Comparison of ENCODE assay signal across 19 cellular contexts in genomic region chr3:12041476-12041875, GRCh38. TPM values are rescaled to one million over a fixed set of nuclear protein-coding genes. Genes with fewer than 3 reads are reported as not detected.
"Had no signal": no experiment of that assay in that cellular context is flagged by ENCODE, and none has a peak within 500 bp of the region (broad histone marks: within the 10 kb centered on the region; RNA-seq: fewer than 3 reads in every experiment).

No MANE protein-coding gene starts in this region.

- DNase-seq: islet precursor cell; left ventricle myocardium inferior; mesendoderm; mucosa of descending colon; naive thymus-derived CD4-positive, alpha-beta T cell; ovary; right lobe of liver; stimulated activated CD4-positive, alpha-beta T cell treated with anti-CD3 and anti-CD28 coated beads, Interleukin-12 subunit alpha, Interleukin-12 subunit beta, amount 100 ng/mL, for 4 hours; stimulated activated CD4-positive, alpha-beta T cell treated with anti-CD3 and anti-CD28 coated beads, Interleukin-15, amount 100 ng/mL, for 24 hours; stimulated activated CD4-positive, alpha-beta T cell treated with anti-CD3 and anti-CD28 coated beads, Interleukin-2, amount 100 ng/mL, for 24 hours; stimulated activated CD4-positive, alpha-beta T cell treated with anti-CD3 and anti-CD28 coated beads, Interleukin-4, amount 100 ng/mL, for 1 hour; stimulated activated naive B cell treated with anti-CD40 and anti-IgM and Interleukin-4, amounts not matched to agents 10 μg/mL and 1 μg/mL and 100 μg/mL, for 72 hours; stimulated activated naive CD8-positive, alpha-beta T cell treated with anti-CD3 and anti-CD28 coated beads, Interleukin-15, Interleukin-2, amounts not matched to agents 100 U/mL and 50 U/mL, for 24 hours; stomach; tibial artery; trophoblast cell; upper lobe of right lung had no signal

- ATAC-seq: mucosa of descending colon; naive thymus-derived CD4-positive, alpha-beta T cell; natural killer cell treated with Interleukin-12 subunit alpha and Interleukin-12 subunit beta and Interleukin-15 and Interleukin-18, amount 100 ng/mL, for 72 hours; right lobe of liver; stimulated activated naive B cell treated with anti-CD40 and anti-IgM and Interleukin-4, amounts not matched to agents 10 μg/mL and 1 μg/mL and 100 μg/mL, for 72 hours; stimulated activated naive CD8-positive, alpha-beta T cell treated with anti-CD3 and anti-CD28 coated beads, Interleukin-15, Interleukin-2, amounts not matched to agents 100 U/mL and 50 U/mL, for 24 hours; upper lobe of right lung had no signal

RNA-seq across cellular contexts. Expression of gene SYN2, which starts 37.3 kb away (rescaled TPM):
- total RNA-seq: myocyte; natural killer cell treated with Interleukin-12 subunit alpha and Interleukin-12 subunit beta and Interleukin-15 and Interleukin-18, amount 100 ng/mL, for 72 hours; right lobe of liver had no signal
